ENCODE assay signal across 19 cellular contexts in genomic region chr12:57019983-57020719, GRCh38. TPM values are rescaled to one million over a fixed set of nuclear protein-coding genes. Genes with fewer than 3 reads are reported as not detected.
DNase-seq lines count a peak whose midpoint lies in the region; ATAC-seq and TF ChIP-seq lines count a peak whose summit lies in the region.
"Had no signal": no experiment of that assay in that cellular context is flagged by ENCODE, and none has a peak within 500 bp of the region (broad histone marks: within the 10 kb centered on the region; RNA-seq: fewer than 3 reads in every experiment).

No MANE protein-coding gene starts in this region.

- DNase-seq in activated naive CD4-positive, alpha-beta T cell treated with Interleukin-2 at 50 U/mL for 16 hours, result no peak
- peak; percentile 17 for DNase-seq in MV-4-11 (lab: John Stamatoyannopoulos, UW)
- DNase-seq in endothelial cell (ENCODE audit: low spot score), result no peak
- DNase-seq in NCI-H524 (lab: John Stamatoyannopoulos, UW), result no peak
- no peak for DNase-seq in HuH-7 (ENCODE audit: low spot score)
- DNase-seq: DMS153, EL, H9, Kasumi-1, NCI-H1417, NCI-H2029, NCI-H2171 treated with DMSO at 0.1 percent for 48 hours, NCI-H82, Peyer's patch, SIG-M5 had no signal

- peaks cover 43% of the 10 kb centered on the region for H3K4me1 Mint-ChIP-seq in activated naive CD4-positive, alpha-beta T cell treated with anti-CD3 and anti-CD28 coated beads, Interleukin-2, amount 50 U/mL, for 24 hours
- H3K4me1 Mint-ChIP-seq in endothelial cell (ENCODE audit: unreplicated experiment), result peaks cover 20% of the 10 kb centered on the region

- TF ChIP-seq CTCF in endothelial cell (IDR thresholded peaks at IDR 0.05; ENCODE audit: unreplicated experiment), result no peak

- peak overlapping the region; percentile 51 for H3K4me3 Mint-ChIP-seq in activated naive CD4-positive, alpha-beta T cell treated with anti-CD3 and anti-CD28 coated beads, Interleukin-2, amount 50 U/mL, for 24 hours
- H3K4me3 Mint-ChIP-seq in endothelial cell (ENCODE audit: unreplicated experiment), result no peak overlapping the region
- H3K4me3 Mint-ChIP-seq: B cell, H9 had no signal

- H3K27me3 Mint-ChIP-seq in activated naive CD4-positive, alpha-beta T cell treated with anti-CD3 and anti-CD28 coated beads, Interleukin-2, amount 50 U/mL, for 24 hours, result no peaks in the 10 kb centered on the region
- peaks cover 2% of the 10 kb centered on the region for H3K27me3 Mint-ChIP-seq in endothelial cell (ENCODE audit: unreplicated experiment)

- H3K9me3 Mint-ChIP-seq in activated naive CD4-positive, alpha-beta T cell treated with anti-CD3 and anti-CD28 coated beads, Interleukin-2, amount 50 U/mL, for 24 hours, result no peaks in the 10 kb centered on the region
- H3K9me3 Mint-ChIP-seq in endothelial cell (ENCODE audit: unreplicated experiment), result no peaks in the 10 kb centered on the region
- H3K9me3 Mint-ChIP-seq: H9 had no signal

- H3K36me3 Mint-ChIP-seq in activated naive CD4-positive, alpha-beta T cell treated with anti-CD3 and anti-CD28 coated beads, Interleukin-2, amount 50 U/mL, for 24 hours, result no peaks in the 10 kb centered on the region
- H3K36me3 Mint-ChIP-seq in endothelial cell (ENCODE audit: low read depth, unreplicated experiment), result no peaks in the 10 kb centered on the region

- peak overlapping the region; percentile 94 for H3K27ac Mint-ChIP-seq in activated naive CD4-positive, alpha-beta T cell treated with anti-CD3 and anti-CD28 coated beads, Interleukin-2, amount 50 U/mL, for 24 hours
- H3K27ac Mint-ChIP-seq in endothelial cell (ENCODE audit: unreplicated experiment), result peak overlapping the region; percentile 5
- H3K27ac Mint-ChIP-seq: B cell had no signal

- ATAC-seq in GM21381 (IDR thresholded peaks at IDR 0.05; ENCODE audit: unreplicated experiment), result no peak

RNA-seq across cellular contexts. Expression of gene TAC3, which starts 3.8 kb away (rescaled TPM):
- total RNA-seq in endothelial cell (ENCODE audit: unreplicated experiment), result 18.0 TPM
- total RNA-seq: B cell, NCI-H460 had no signal

RNA-seq across cellular contexts. Expression of gene ZBTB39, which starts 13.8 kb away (rescaled TPM):
- 23.9 TPM for total RNA-seq in endothelial cell (ENCODE audit: unreplicated experiment)

RNA-seq across cellular contexts. Expression of gene MYO1A, which starts 29.8 kb away (rescaled TPM):
- 0.36 TPM for total RNA-seq in endothelial cell (ENCODE audit: unreplicated experiment)
- total RNA-seq: NCI-H460 had no signal

RNA-seq across cellular contexts. Expression of gene NEMP1, which starts 58.4 kb away (rescaled TPM):
- total RNA-seq in endothelial cell (ENCODE audit: unreplicated experiment), result 17.6 TPM
